In the genomic region with DNA sequence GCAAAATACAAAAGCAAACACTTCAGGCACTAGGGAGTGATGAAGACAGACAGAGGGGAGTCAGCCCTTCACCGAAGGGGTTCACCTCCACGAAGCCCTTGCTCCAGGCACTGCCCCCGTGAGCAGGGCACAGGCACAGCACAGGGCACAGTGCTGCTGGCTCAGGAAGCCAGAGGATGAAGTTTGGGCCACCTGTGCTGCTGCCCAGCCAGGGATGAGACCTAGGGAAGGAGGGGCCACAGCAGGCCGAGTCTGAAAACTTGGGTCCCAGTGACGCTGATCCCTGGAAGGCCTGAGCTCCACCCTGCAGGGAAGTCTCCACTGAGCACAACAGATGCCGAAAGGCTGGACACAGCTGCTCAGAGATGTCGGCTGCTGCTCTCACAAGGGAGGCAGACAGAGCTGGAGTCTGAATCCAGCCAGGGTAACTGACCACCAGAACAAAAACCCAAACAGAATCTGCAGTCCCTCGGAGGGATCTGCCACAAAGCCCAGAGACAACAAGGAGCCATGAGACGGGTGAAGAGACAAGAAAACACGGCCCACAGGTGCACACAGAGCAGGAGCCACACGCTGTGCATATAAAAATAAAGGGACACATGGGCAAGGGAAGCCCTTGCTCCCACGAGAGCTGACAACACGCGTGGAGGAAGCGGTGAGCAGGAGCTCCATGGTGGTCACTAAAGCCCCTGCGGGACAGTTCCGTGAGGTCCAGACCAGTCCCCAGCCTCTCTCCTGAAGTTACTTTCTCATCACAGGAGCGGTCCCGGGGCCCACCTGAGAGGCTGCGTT, we compare ENCODE assay signal across 1 cellular context.
TF ChIP-seq lines count a peak whose summit lies in the region.

No MANE protein-coding gene starts in this region.

TF ChIP-seq in WTC11, 78 proteins besides CTCF, POLR2A, EP300 and RAD21 (continued from another document):
- TF ChIP-seq, protein P1, sequence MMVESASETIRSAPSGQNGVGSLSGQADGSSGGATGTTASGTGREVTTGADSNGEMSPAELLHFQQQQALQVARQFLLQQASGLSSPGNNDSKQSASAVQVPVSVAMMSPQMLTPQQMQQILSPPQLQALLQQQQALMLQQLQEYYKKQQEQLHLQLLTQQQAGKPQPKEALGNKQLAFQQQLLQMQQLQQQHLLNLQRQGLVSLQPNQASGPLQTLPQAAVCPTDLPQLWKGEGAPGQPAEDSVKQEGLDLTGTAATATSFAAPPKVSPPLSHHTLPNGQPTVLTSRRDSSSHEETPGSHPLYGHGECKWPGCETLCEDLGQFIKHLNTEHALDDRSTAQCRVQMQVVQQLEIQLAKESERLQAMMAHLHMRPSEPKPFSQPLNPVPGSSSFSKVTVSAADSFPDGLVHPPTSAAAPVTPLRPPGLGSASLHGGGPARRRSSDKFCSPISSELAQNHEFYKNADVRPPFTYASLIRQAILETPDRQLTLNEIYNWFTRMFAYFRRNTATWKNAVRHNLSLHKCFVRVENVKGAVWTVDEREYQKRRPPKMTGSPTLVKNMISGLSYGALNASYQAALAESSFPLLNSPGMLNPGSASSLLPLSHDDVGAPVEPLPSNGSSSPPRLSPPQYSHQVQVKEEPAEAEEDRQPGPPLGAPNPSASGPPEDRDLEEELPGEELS (CRISPR knock-in tag; IDR thresholded peaks at IDR 0.05) = no peak
